1 cellular context compared by ENCODE assay signal in the genomic region with DNA sequence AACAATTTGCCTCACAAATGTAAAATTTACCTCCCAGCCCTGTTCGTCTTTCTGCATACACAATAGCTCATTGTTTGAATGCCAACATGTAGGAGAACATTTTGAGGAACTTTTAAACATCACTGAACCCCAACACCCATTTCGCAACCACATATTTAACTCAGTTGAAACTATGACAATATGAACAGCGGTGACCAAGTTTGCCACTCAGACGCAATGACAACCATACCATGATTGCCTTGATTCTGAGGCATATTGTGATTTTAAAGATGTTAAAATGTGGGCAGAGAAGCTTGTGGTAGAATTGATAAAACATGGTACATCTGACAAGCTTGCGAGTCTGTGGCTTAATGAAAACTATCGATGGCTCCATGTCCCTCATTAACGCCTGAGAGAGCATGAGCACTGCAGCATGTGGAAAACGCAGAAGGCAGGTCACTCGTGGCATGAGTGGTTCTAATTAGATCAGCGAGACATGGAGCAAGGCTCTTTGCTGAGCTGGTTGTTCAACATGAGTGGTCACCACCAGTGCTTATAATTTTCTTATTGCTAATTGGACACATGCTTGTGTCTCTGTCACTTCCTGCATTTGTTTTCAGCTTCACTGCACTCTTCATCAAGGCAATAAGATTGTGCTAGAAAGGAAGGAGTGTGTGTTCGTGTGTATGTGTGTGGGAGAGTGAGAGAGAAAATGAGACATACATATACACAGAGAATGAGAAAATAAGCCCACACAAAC.
TF ChIP-seq lines count a peak whose summit lies in the region.

No MANE protein-coding gene starts in this region.

TF ChIP-seq in GM23338, 12 proteins besides CTCF, POLR2A, EP300 and RAD21 (continued from another document):
- TF ChIP-seq CREB1 (CRISPR knock-in tag; IDR thresholded peaks at IDR 0.05; ENCODE audit: low read depth) (no peak), NANOG (IDR thresholded peaks at IDR 0.05; ENCODE audit: borderline replicate concordance) (no peak), POLR2AphosphoS5 (IDR thresholded peaks at IDR 0.05; ENCODE audit: low read depth) (no peak), ZNF114 (CRISPR knock-in tag; IDR thresholded peaks at IDR 0.05) (no peak), EZH2phosphoT487 (IDR thresholded peaks at IDR 0.05; ENCODE audit: unreplicated experiment) (no peak), EZH2 (IDR thresholded peaks at IDR 0.05; ENCODE audit: low read depth, unreplicated experiment) (no peak), STAT1 (IDR thresholded peaks at IDR 0.05; ENCODE audit: unreplicated experiment) (no peak), JUNB (IDR thresholded peaks at IDR 0.05; ENCODE audit: unreplicated experiment) (no peak), ZNF331 (CRISPR knock-in tag; IDR thresholded peaks at IDR 0.05; ENCODE audit: low read depth) (no peak)
- TF ChIP-seq, protein P1, sequence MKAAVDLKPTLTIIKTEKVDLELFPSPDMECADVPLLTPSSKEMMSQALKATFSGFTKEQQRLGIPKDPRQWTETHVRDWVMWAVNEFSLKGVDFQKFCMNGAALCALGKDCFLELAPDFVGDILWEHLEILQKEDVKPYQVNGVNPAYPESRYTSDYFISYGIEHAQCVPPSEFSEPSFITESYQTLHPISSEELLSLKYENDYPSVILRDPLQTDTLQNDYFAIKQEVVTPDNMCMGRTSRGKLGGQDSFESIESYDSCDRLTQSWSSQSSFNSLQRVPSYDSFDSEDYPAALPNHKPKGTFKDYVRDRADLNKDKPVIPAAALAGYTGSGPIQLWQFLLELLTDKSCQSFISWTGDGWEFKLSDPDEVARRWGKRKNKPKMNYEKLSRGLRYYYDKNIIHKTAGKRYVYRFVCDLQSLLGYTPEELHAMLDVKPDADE (IDR thresholded peaks at IDR 0.05), result no peak
- TF ChIP-seq, protein P2, sequence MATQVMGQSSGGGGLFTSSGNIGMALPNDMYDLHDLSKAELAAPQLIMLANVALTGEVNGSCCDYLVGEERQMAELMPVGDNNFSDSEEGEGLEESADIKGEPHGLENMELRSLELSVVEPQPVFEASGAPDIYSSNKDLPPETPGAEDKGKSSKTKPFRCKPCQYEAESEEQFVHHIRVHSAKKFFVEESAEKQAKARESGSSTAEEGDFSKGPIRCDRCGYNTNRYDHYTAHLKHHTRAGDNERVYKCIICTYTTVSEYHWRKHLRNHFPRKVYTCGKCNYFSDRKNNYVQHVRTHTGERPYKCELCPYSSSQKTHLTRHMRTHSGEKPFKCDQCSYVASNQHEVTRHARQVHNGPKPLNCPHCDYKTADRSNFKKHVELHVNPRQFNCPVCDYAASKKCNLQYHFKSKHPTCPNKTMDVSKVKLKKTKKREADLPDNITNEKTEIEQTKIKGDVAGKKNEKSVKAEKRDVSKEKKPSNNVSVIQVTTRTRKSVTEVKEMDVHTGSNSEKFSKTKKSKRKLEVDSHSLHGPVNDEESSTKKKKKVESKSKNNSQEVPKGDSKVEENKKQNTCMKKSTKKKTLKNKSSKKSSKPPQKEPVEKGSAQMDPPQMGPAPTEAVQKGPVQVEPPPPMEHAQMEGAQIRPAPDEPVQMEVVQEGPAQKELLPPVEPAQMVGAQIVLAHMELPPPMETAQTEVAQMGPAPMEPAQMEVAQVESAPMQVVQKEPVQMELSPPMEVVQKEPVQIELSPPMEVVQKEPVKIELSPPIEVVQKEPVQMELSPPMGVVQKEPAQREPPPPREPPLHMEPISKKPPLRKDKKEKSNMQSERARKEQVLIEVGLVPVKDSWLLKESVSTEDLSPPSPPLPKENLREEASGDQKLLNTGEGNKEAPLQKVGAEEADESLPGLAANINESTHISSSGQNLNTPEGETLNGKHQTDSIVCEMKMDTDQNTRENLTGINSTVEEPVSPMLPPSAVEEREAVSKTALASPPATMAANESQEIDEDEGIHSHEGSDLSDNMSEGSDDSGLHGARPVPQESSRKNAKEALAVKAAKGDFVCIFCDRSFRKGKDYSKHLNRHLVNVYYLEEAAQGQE (IDR thresholded peaks at IDR 0.05; ENCODE audit: unreplicated experiment), result no peak
